In genomic region chrX:43707812-43708548, GRCh38 we compare ENCODE assay signal across 13 cellular contexts. TPM values are rescaled to one million over a fixed set of nuclear protein-coding genes. Genes with fewer than 3 reads are reported as not detected.
DNase-seq lines count a peak whose midpoint lies in the region; ATAC-seq and TF ChIP-seq lines count a peak whose summit lies in the region.
"Had no signal": no experiment of that assay in that cellular context is flagged by ENCODE, and none has a peak within 500 bp of the region (broad histone marks: within the 10 kb centered on the region; RNA-seq: fewer than 3 reads in every experiment).

No MANE protein-coding gene starts in this region.

- H3K4me2 ChIP-seq in PC-3 (ENCODE audit: low read length) (peak overlapping the region; percentile 41; the same call in 1 of the 2 replicates), Karpas-422 (ENCODE audit: low read depth, low read length, poor library complexity, severe bottlenecking) (no peak overlapping the region)
- H3K4me2 ChIP-seq: BLaER1 had no signal

- no peaks in the 10 kb centered on the region for H3K27me3 ChIP-seq in PC-3 (ENCODE audit: low read length)
- H3K27me3 ChIP-seq in stomach smooth muscle (ENCODE audit: control insufficient read depth in 1 of 2, insufficient read depth in 2 of 2, low read length in 2 of 2) = no peaks in the 10 kb centered on the region
- no peaks in the 10 kb centered on the region for H3K27me3 ChIP-seq in Karpas-422 (ENCODE audit: low read length)

- H4K20me1 ChIP-seq in PC-3 (ENCODE audit: low read length) (no peaks in the 10 kb centered on the region), Karpas-422 (ENCODE audit: insufficient read depth, low read depth, low read length) (no peaks in the 10 kb centered on the region)
- H4K20me1 ChIP-seq: BLaER1 had no signal

- peak; percentile 61 for DNase-seq in PC-3
- DNase-seq in dermis blood vessel endothelial cell = peak; percentile 61
- peak; percentile 80 to 81 for DNase-seq in left colon
- no peak for DNase-seq in T-helper 2 cell
- DNase-seq in Karpas-422 = no peak
- no peak for DNase-seq in NCI-H1105 (lab: John Stamatoyannopoulos, UW)
- DNase-seq: activated gamma-delta T cell; NCI-H1417 treated with DMSO at 0.1 percent for 48 hours; stimulated activated CD4-positive, alpha-beta T cell treated with anti-CD3 and anti-CD28 coated beads, Interleukin-4, amount 100 ng/mL, for 4 hours; SW 1271 had no signal

- intact Hi-C loops in PC-3 (cut with micrococcal nuclease) (no loop called here), left colon (cut with DNase I, micrococcal nuclease) (no loop called here)

- H3K9me3 ChIP-seq in PC-3 (ENCODE audit: low read length) (no peaks in the 10 kb centered on the region), stomach smooth muscle (ENCODE audit: control insufficient read depth in 2 of 2, low read length in 2 of 2) (no peaks in the 10 kb centered on the region), Karpas-422 (ENCODE audit: low read length) (no peaks in the 10 kb centered on the region)

- POLR2A ChIA-PET in PC-3 (lab: Charles Lee; ENCODE audit: unreplicated experiment) = no interaction called here

- H3K4me3 ChIP-seq in PC-3 (ENCODE audit: low read length) (no peak overlapping the region), stomach smooth muscle (ENCODE audit: low read length in 2 of 2) (no peak overlapping the region), Karpas-422 (ENCODE audit: low read length) (no peak overlapping the region)
- H3K4me3 ChIP-seq: BLaER1 had no signal

- BruUV-seq in PC-3 (replicated peaks; lab: Mats Ljungman, UMichigan) = no TSS peak

- H2AFZ ChIP-seq in PC-3 (ENCODE audit: low read length) (no peak overlapping the region), Karpas-422 (ENCODE audit: low read length) (no peak overlapping the region)

- H3K9me2 ChIP-seq in PC-3 (replicated peaks; ENCODE audit: low read length) (no peaks in the 10 kb centered on the region), Karpas-422 (replicated peaks; ENCODE audit: insufficient read depth, low read length) (no peaks in the 10 kb centered on the region)

- H3K9ac ChIP-seq in PC-3 (ENCODE audit: low read length) (no peak overlapping the region), stomach smooth muscle (ENCODE audit: low read length in 2 of 2) (no peak overlapping the region), Karpas-422 (ENCODE audit: low read length) (no peak overlapping the region)
- H3K9ac ChIP-seq: BLaER1 had no signal

- CTCF ChIA-PET in PC-3 (lab: Charles Lee) = interaction anchor here (0.7 kb wide), 1 partner anchor 52 kb away, joined by 4 read pairs; the partner anchor contains the start of gene MAOA

- H3F3A ChIP-seq in PC-3 (ENCODE audit: low read length, unreplicated experiment) = no peaks in the 10 kb centered on the region

- H3K4me1 ChIP-seq in PC-3 (ENCODE audit: insufficient read depth, low read length) = peaks cover 32% of the 10 kb centered on the region
- H3K4me1 ChIP-seq in stomach smooth muscle (ENCODE audit: control insufficient read depth, insufficient read depth, low read length) = peaks cover 3% of the 10 kb centered on the region
- no peaks in the 10 kb centered on the region for H3K4me1 ChIP-seq in Karpas-422 (ENCODE audit: low read length)
- H3K4me1 ChIP-seq: BLaER1 had no signal

- no peaks in the 10 kb centered on the region for H3K79me2 ChIP-seq in PC-3 (ENCODE audit: low read length)
- H3K79me2 ChIP-seq in Karpas-422 (ENCODE audit: low read length) = no peaks in the 10 kb centered on the region

- H3K27ac ChIP-seq in PC-3 (ENCODE audit: low read length) (0 out of 2 replicates have a peak overlapping the region, but pooled peaks have one; percentile 14), stomach smooth muscle (ENCODE audit: low read length) (peak overlapping the region; percentile 38), Karpas-422 (ENCODE audit: low read length) (no peak overlapping the region)
- H3K27ac ChIP-seq: BLaER1 had no signal

- no peak for TF ChIP-seq CTCF in PC-3 (conservative IDR thresholded peaks at IDR 0.05; ENCODE audit: low read depth, low read length)

- ATAC-seq in PC-3 (peak; percentile 64), left colon (peak; percentile 91), HG03280 (IDR thresholded peaks at IDR 0.05; ENCODE audit: unreplicated experiment) (no peak)

- no peaks in the 10 kb centered on the region for H3K36me3 ChIP-seq in PC-3 (ENCODE audit: low read depth, low read length)
- no peaks in the 10 kb centered on the region for H3K36me3 ChIP-seq in stomach smooth muscle (ENCODE audit: control insufficient read depth in 2 of 2, insufficient read depth in 2 of 2, low read length in 2 of 2)
- no peaks in the 10 kb centered on the region for H3K36me3 ChIP-seq in Karpas-422 (ENCODE audit: insufficient read depth, low read length)
- H3K36me3 ChIP-seq: BLaER1 had no signal

RNA-seq across cellular contexts. Expression of gene MAOA, which starts 51.9 kb away (rescaled TPM):
- total RNA-seq in PC-3 (2014; rRNA removed) = 6.3 and 7.4 TPM in 2 replicates
- 149 and 161 TPM in 2 replicates for total RNA-seq in dermis blood vessel endothelial cell
- total RNA-seq in left colon = 100 to 1,000 TPM; 381 to 497 TPM
- not detected in 2 replicates for total RNA-seq in Karpas-422 (2014; rRNA removed; shearing (Covaris generic); ENCODE audit: low replicate concordance)

Comparison
In these comparisons a context has a peak if more than half of its experiments do, and no peak if none do; other contexts are left out.
1. DNase-seq: peak in PC-3 (single experiment), dermis blood vessel endothelial cell (single experiment) and left colon (2 of 2); none in T-helper 2 cell (0 of 5), Karpas-422 (single experiment) and NCI-H1105 (single experiment).
2. RNA of gene MAOA, which starts 51.9 kb away (total RNA-seq): 381 to 497 TPM in left colon and 149 to 161 TPM in dermis blood vessel endothelial cell; 6.3 to 7.4 TPM in PC-3 and not detected in Karpas-422; every median in the first group is over 10 times any median in the second.